In the genomic region with DNA sequence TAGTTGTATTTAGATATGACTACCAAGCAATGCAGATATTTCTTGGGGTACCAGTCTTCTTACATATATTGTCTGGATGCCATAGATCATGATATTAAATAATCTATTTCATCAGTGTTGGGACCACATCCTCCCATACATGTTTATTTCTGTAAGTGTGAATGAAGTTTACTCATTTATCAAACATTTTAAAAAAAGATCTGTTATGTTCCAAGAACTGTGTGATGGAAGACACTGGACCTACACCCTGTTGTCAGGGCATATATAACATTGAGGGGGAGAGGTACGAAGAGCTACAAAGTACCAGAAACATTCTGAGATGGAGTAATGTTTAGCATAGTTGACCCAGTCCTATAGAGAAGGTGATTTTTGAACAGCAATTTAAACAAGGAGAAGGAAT, we compare ENCODE assay signal across 16 cellular contexts. TPM values are rescaled to one million over a fixed set of nuclear protein-coding genes. Genes with fewer than 3 reads are reported as not detected.
DNase-seq lines count a peak whose midpoint lies in the region; ATAC-seq and TF ChIP-seq lines count a peak whose summit lies in the region.
"Had no signal": no experiment of that assay in that cellular context is flagged by ENCODE, and none has a peak within 500 bp of the region (broad histone marks: within the 10 kb centered on the region; RNA-seq: fewer than 3 reads in every experiment).

No MANE protein-coding gene starts in this region.

- peaks cover 44% of the 10 kb centered on the region for H3K36me3 Mint-ChIP-seq in activated T-cell treated with anti-CD3 and anti-CD28 coated beads, Interleukin-2, amount 50 U/mL, for 24 hours (ENCODE audit: low read depth)
- peaks cover 39% of the 10 kb centered on the region for H3K36me3 Mint-ChIP-seq in activated CD8-positive, alpha-beta T cell treated with anti-CD3 and anti-CD28 coated beads for 36 hours (ENCODE audit: low read depth)

- H3K4me3 Mint-ChIP-seq in activated T-cell treated with anti-CD3 and anti-CD28 coated beads, Interleukin-2, amount 50 U/mL, for 24 hours, result no peak overlapping the region
- no peak overlapping the region for H3K4me3 Mint-ChIP-seq in activated CD8-positive, alpha-beta T cell treated with anti-CD3 and anti-CD28 coated beads for 36 hours

- H3K27ac ChIP-seq in gastroesophageal sphincter, result peak overlapping the region in 3 of 4 donors; percentile 16 to 29 (median 24)
- peak overlapping the region; percentile 58 to 87 for H3K27ac ChIP-seq in tibial artery

- H3K9me3 Mint-ChIP-seq in activated T-cell treated with anti-CD3 and anti-CD28 coated beads, Interleukin-2, amount 50 U/mL, for 24 hours, result no peaks in the 10 kb centered on the region
- H3K9me3 Mint-ChIP-seq in activated CD8-positive, alpha-beta T cell treated with anti-CD3 and anti-CD28 coated beads for 36 hours, result no peaks in the 10 kb centered on the region
- H3K9me3 Mint-ChIP-seq: nephron had no signal

- intact Hi-C loops in activated CD8-positive, alpha-beta T cell treated with anti-CD3 and anti-CD28 coated beads for 36 hours (cut with micrococcal nuclease), result loop anchor here (10.0 kb wide), 1 partner anchor 149 kb away; no protein-coding TSS in a partner anchor
- intact Hi-C loops in tibial artery (cut with DNase I; ENCODE audit: low total_unique reads), result no loop called here

- ATAC-seq in activated CD8-positive, alpha-beta T cell treated with anti-CD3 and anti-CD28 coated beads for 36 hours, result no peak
- ATAC-seq in gastroesophageal sphincter (no peak), GM21423 (IDR thresholded peaks at IDR 0.05; ENCODE audit: unreplicated experiment) (no peak)

- peak overlapping the region; percentile 96 for H3K27ac Mint-ChIP-seq in activated T-cell treated with anti-CD3 and anti-CD28 coated beads, Interleukin-2, amount 50 U/mL, for 24 hours
- H3K27ac Mint-ChIP-seq in activated CD8-positive, alpha-beta T cell treated with anti-CD3 and anti-CD28 coated beads for 36 hours, result peak overlapping the region; percentile 76

- POLR2A ChIA-PET in activated CD8-positive, alpha-beta T cell treated with anti-CD3 and anti-CD28 coated beads for 36 hours (lab: Charles Lee), result interaction anchor here (1.1 kb wide), 1 partner anchor 25 kb away, joined by 3 read pairs; no protein-coding TSS in a partner anchor

- TF ChIP-seq CTCF in activated CD8-positive, alpha-beta T cell treated with anti-CD3 and anti-CD28 coated beads for 36 hours (IDR thresholded peaks at IDR 0.05), result no peak
- TF ChIP-seq CTCF in gastroesophageal sphincter (IDR thresholded peaks at IDR 0.05), result no peak
- no peak for TF ChIP-seq CTCF in tibial artery (IDR thresholded peaks at IDR 0.05)

- CTCF ChIA-PET in activated CD8-positive, alpha-beta T cell treated with anti-CD3 and anti-CD28 coated beads for 36 hours (lab: Charles Lee), result interaction anchor here (1.1 kb wide), 1 partner anchor 8 kb away, joined by 3 read pairs; no protein-coding TSS in a partner anchor

- H3K4me1 ChIP-seq in gastroesophageal sphincter (peaks cover 27 to 99% (median 28%) of the 10 kb centered on the region in 3 donors), tibial artery (peaks cover 0 to 100% (median 50%) of the 10 kb centered on the region in 4 donors)

- H3K4me3 ChIP-seq in gastroesophageal sphincter, result no peak overlapping the region
- H3K4me3 ChIP-seq in tibial artery, result no peak overlapping the region

- no peak for DNase-seq in activated T-cell treated with anti-CD3 and anti-CD28 coated beads, Interleukin-2, amount 50 U/mL, for 24 hours
- DNase-seq in activated T-cell treated with anti-CD3 and anti-CD28 coated beads for 4 hours (no peak), tibial artery (no peak), NCI-H2107 treated with DMSO at 0.1 percent for 48 hours (lab: John Stamatoyannopoulos, UW; ENCODE audit: unreplicated experiment) (no peak), activated gamma-delta T cell (lab: John Stamatoyannopoulos, UW) (no peak)
- DNase-seq in activated CD8-positive, alpha-beta T cell treated with anti-CD3 and anti-CD28 coated beads for 36 hours, result no peak
- DNase-seq: anterior cingulate cortex; dermis blood vessel endothelial cell; hypothalamus; NCI-H2171; retina; SHP77 treated with DMSO at 0.1 percent for 48 hours; stimulated activated CD4-positive, alpha-beta T cell treated with anti-CD3 and anti-CD28 coated beads, Interleukin-1b, Interleukin-23, amount 100 ng/mL, for 48 hours had no signal

- no peaks in the 10 kb centered on the region for H3K9me3 ChIP-seq in gastroesophageal sphincter
- H3K9me3 ChIP-seq in tibial artery, result no peaks in the 10 kb centered on the region

- H3K27me3 Mint-ChIP-seq in activated T-cell treated with anti-CD3 and anti-CD28 coated beads, Interleukin-2, amount 50 U/mL, for 24 hours, result no peaks in the 10 kb centered on the region
- H3K27me3 Mint-ChIP-seq in activated CD8-positive, alpha-beta T cell treated with anti-CD3 and anti-CD28 coated beads for 36 hours, result no peaks in the 10 kb centered on the region

- 73 to 83% methylated on average over 1 of the region's 1 CpG for WGBS in gastroesophageal sphincter (ENCODE audit: low coverage in 1 of 2), 2 donors

- H3K27me3 ChIP-seq in gastroesophageal sphincter (no peaks in the 10 kb centered on the region), tibial artery (no peaks in the 10 kb centered on the region)

- no peak for TF ChIP-seq POLR2A in gastroesophageal sphincter (IDR thresholded peaks at IDR 0.05)

- no peak for TF ChIP-seq EP300 in gastroesophageal sphincter (IDR thresholded peaks at IDR 0.05)

- peaks cover 82% of the 10 kb centered on the region for H3K4me1 Mint-ChIP-seq in activated T-cell treated with anti-CD3 and anti-CD28 coated beads, Interleukin-2, amount 50 U/mL, for 24 hours (ENCODE audit: low read depth)
- H3K4me1 Mint-ChIP-seq in activated CD8-positive, alpha-beta T cell treated with anti-CD3 and anti-CD28 coated beads for 36 hours (ENCODE audit: low read depth), result peaks cover 78% of the 10 kb centered on the region

- peaks cover 0 to 6% of the 10 kb centered on the region in 2 donors for H3K36me3 ChIP-seq in gastroesophageal sphincter
- no peaks in the 10 kb centered on the region for H3K36me3 ChIP-seq in tibial artery

RNA-seq across cellular contexts. Expression of a gene that starts 26.6 kb away (rescaled TPM):
- total RNA-seq in activated CD8-positive, alpha-beta T cell treated with anti-CD3 and anti-CD28 coated beads for 36 hours, result 100 to 1,000 TPM; 341 to 360 TPM
- 100 to 1,000 TPM; 623 to 745 (median 684) TPM for total RNA-seq in gastroesophageal sphincter
